Comparison of ENCODE assay signal across 26 cellular contexts in genomic region chr18:41099451-41099850, GRCh38.
DNase-seq lines count a peak whose midpoint lies in the region; ATAC-seq, FAIRE-seq and TF ChIP-seq lines count a peak whose summit lies in the region.
"Had no signal": no experiment of that assay in that cellular context is flagged by ENCODE, and none has a peak within 500 bp of the region (broad histone marks: within the 10 kb centered on the region; RNA-seq: fewer than 3 reads in every experiment).

No MANE protein-coding gene starts in this region.

- intact Hi-C loops in IMR-90 (cut with micrococcal nuclease) = no loop called here

- H3K4me1 ChIP-seq in IMR-90 (ENCODE audit: control insufficient read depth, insufficient read depth, low read length) = peaks cover 2% of the 10 kb centered on the region; the same call in 1 of the 2 replicates
- no peaks in the 10 kb centered on the region for H3K4me1 ChIP-seq in OCI-LY3 (ENCODE audit: low read length)
- H3K4me1 ChIP-seq in astrocyte (ENCODE audit: insufficient read depth, low read length) = no peaks in the 10 kb centered on the region
- H3K4me1 ChIP-seq: A549; BLaER1 treated with 17β-estradiol and CSF1 and Interleukin-3, amounts not matched to agents 10 nM and 100 nM had no signal

- H4K8ac ChIP-seq in IMR-90 (ENCODE audit: low read depth in 2 of 2, low read length in 2 of 2) = no peak overlapping the region

- H2BK120ac ChIP-seq in IMR-90 (ENCODE audit: low read depth, low read length) = no peak overlapping the region

- DNase-seq in IMR-90 (peak; percentile 43), astrocyte (ENCODE audit: low read depth) (peak; percentile 42), iris pigment epithelial cell (ENCODE audit: low read depth) (peak; percentile 14), HCEC 1CT (no peak), NCI-H2196 treated with DMSO at 0.1 percent for 48 hours (lab: John Stamatoyannopoulos, UW; ENCODE audit: unreplicated experiment) (no peak)
- DNase-seq: AML-193; CD4-positive, alpha-beta T cell; CD8-positive, alpha-beta T cell; COR-L47; DMS 273 treated with DMSO at 0.1 percent for 48 hours; DMS153; DMS53; DMS79; DND-41; EL; GDM1 had no signal

- no peak overlapping the region for H3K4me3 ChIP-seq in IMR-90 (ENCODE audit: insufficient read depth, low read depth, low read length)
- no peak overlapping the region for H3K4me3 ChIP-seq in OCI-LY3 (ENCODE audit: low read length)
- no peak overlapping the region for H3K4me3 ChIP-seq in astrocyte (ENCODE audit: insufficient read depth, low read depth, low read length)
- H3K4me3 ChIP-seq: A549; BLaER1 treated with 17β-estradiol and CSF1 and Interleukin-3, amounts not matched to agents 10 nM and 100 nM; GM12878 had no signal

- H3K27ac ChIP-seq in IMR-90 (ENCODE audit: insufficient read depth, low read length) (no peak overlapping the region), OCI-LY3 (ENCODE audit: low read length) (no peak overlapping the region), astrocyte (ENCODE audit: low read depth, low read length) (no peak overlapping the region)
- H3K27ac ChIP-seq: 22Rv1; A549; BLaER1 treated with 17β-estradiol and CSF1 and Interleukin-3, amounts not matched to agents 10 nM and 100 nM; C4-2B had no signal

- no peak overlapping the region for H2BK20ac ChIP-seq in IMR-90 (ENCODE audit: low read depth, low read length)

- no peak overlapping the region for H2AFZ ChIP-seq in IMR-90 (replicated peaks; ENCODE audit: low read length, poor library complexity)
- 0 out of 2 replicates have a peak overlapping the region, but pooled peaks have one; percentile 3 for H2AFZ ChIP-seq in OCI-LY3 (ENCODE audit: low read depth, low read length)
- H2AFZ ChIP-seq in astrocyte (ENCODE audit: low read depth, low read length) = no peak overlapping the region

- H3K9me1 ChIP-seq in IMR-90 (ENCODE audit: insufficient read depth, low read length) = no peaks in the 10 kb centered on the region

- H3K27ac Mint-ChIP-seq in astrocyte (ENCODE audit: unreplicated experiment) = no peak overlapping the region
- H3K27ac Mint-ChIP-seq: B cell; CD4-positive, alpha-beta T cell; CD8-positive, alpha-beta T cell had no signal

- TF ChIP-seq CTCF in IMR-90 (conservative IDR thresholded peaks at IDR 0.05; ENCODE audit: low read depth, low read length) (no peak), OCI-LY3 (IDR thresholded peaks at IDR 0.05; ENCODE audit: low read depth, low read length) (no peak), astrocyte (IDR thresholded peaks at IDR 0.05; ENCODE audit: insufficient read depth, low read depth, low read length) (no peak)

- H3K9ac ChIP-seq in IMR-90 (ENCODE audit: low read depth, low read length) (no peak overlapping the region), OCI-LY3 (ENCODE audit: low read length) (no peak overlapping the region), astrocyte (ENCODE audit: low read length) (no peak overlapping the region)
- H3K9ac ChIP-seq: BLaER1 treated with 17β-estradiol and CSF1 and Interleukin-3, amounts not matched to agents 10 nM and 100 nM had no signal

- CTCF ChIA-PET in IMR-90 (lab: Yijun Ruan, JAX) = interaction anchor here (1.4 kb wide), 1 partner anchor 16 kb away, joined by 3 read pairs; no protein-coding TSS in a partner anchor

- POLR2A ChIA-PET in IMR-90 (lab: Charles Lee; ENCODE audit: unreplicated experiment) = interaction anchor here (0.5 kb wide), 1 partner anchor 280 kb away, joined by 3 read pairs; no protein-coding TSS in a partner anchor

- no peak for FAIRE-seq in astrocyte (lab: Jason Lieb, UNC)
- FAIRE-seq: A549, GM12878, GM12892, GM18507 had no signal

- ATAC-seq in IMR-90 (ENCODE audit: low read depth) (peak; percentile 44), HG03139 (IDR thresholded peaks at IDR 0.05; ENCODE audit: unreplicated experiment) (no peak)
- ATAC-seq: A549; CD8-positive, alpha-beta T cell; GM12878 had no signal

- H3K9me3 Mint-ChIP-seq in astrocyte (ENCODE audit: unreplicated experiment) = no peaks in the 10 kb centered on the region

- H2BK5ac ChIP-seq in IMR-90 (ENCODE audit: low read depth, low read length, poor library complexity, severe bottlenecking) = no peak overlapping the region

- H2AK5ac ChIP-seq in IMR-90 (ENCODE audit: low read depth, low read length) = no peak overlapping the region

- dilution Hi-C loops in IMR-90 (cut with HindIII; ENCODE audit: low sequenced_read_pairs, unreplicated experiment) = no loop called here

- no peak overlapping the region for H3K4me3 Mint-ChIP-seq in astrocyte (ENCODE audit: unreplicated experiment)
- H3K4me3 Mint-ChIP-seq: B cell; CD4-positive, alpha-beta T cell; CD8-positive, alpha-beta T cell had no signal

- H3K9me3 ChIP-seq in IMR-90 (ENCODE audit: control insufficient read depth, insufficient read depth, low read length) (no peaks in the 10 kb centered on the region), OCI-LY3 (ENCODE audit: insufficient read depth, low read length) (peaks cover 6% of the 10 kb centered on the region; the same call in 1 of the 2 replicates), astrocyte (ENCODE audit: insufficient read depth, low read depth, low read length) (no peaks in the 10 kb centered on the region)
- H3K9me3 ChIP-seq: A549 had no signal

- H3K4me2 ChIP-seq in IMR-90 (ENCODE audit: low read depth, low read length) (no peak overlapping the region), OCI-LY3 (ENCODE audit: low read length) (no peak overlapping the region), astrocyte (ENCODE audit: low read length) (no peak overlapping the region)
- H3K4me2 ChIP-seq: A549; BLaER1 treated with 17β-estradiol and CSF1 and Interleukin-3, amounts not matched to agents 10 nM and 100 nM had no signal

- H3K18ac ChIP-seq in IMR-90 (ENCODE audit: low read depth, low read length) = peak overlapping the region; percentile 76; the same call in 1 of the 2 replicates

- no peaks in the 10 kb centered on the region for H3K36me3 ChIP-seq in IMR-90 (ENCODE audit: control insufficient read depth, insufficient read depth, low read length)
- no peaks in the 10 kb centered on the region for H3K36me3 ChIP-seq in OCI-LY3 (replicated peaks; ENCODE audit: low read depth, low read length)
- H3K36me3 ChIP-seq in astrocyte (ENCODE audit: insufficient read depth, low read length) = no peaks in the 10 kb centered on the region
- H3K36me3 ChIP-seq: BLaER1 treated with 17β-estradiol and CSF1 and Interleukin-3, amounts not matched to agents 10 nM and 100 nM had no signal

- H2AK9ac ChIP-seq in IMR-90 (replicated peaks; ENCODE audit: low read depth, low read length, poor library complexity) = no peak overlapping the region

- H3K27me3 Mint-ChIP-seq in astrocyte (ENCODE audit: low read depth, unreplicated experiment) = no peaks in the 10 kb centered on the region
- H3K27me3 Mint-ChIP-seq: B cell; CD4-positive, alpha-beta T cell had no signal

- H4K5ac ChIP-seq in IMR-90 (ENCODE audit: low read depth, low read length) = peak overlapping the region; percentile 20; the same call in 1 of the 2 replicates

- no peaks in the 10 kb centered on the region for H3K4me1 Mint-ChIP-seq in astrocyte (ENCODE audit: low read depth, unreplicated experiment)
- H3K4me1 Mint-ChIP-seq: B cell had no signal

- H4K20me1 ChIP-seq in IMR-90 (ENCODE audit: insufficient read depth, low read length) (no peaks in the 10 kb centered on the region), OCI-LY3 (ENCODE audit: insufficient read depth, low read length) (no peaks in the 10 kb centered on the region), astrocyte (ENCODE audit: insufficient read depth, low read length) (no peaks in the 10 kb centered on the region)
- H4K20me1 ChIP-seq: BLaER1 treated with 17β-estradiol and CSF1 and Interleukin-3, amounts not matched to agents 10 nM and 100 nM had no signal

- BruUV-seq in IMR-90 (replicated peaks; lab: Mats Ljungman, UMichigan) = no TSS peak

- H4K91ac ChIP-seq in IMR-90 (ENCODE audit: insufficient read depth, low read depth, low read length) = no peak overlapping the region

- no peak overlapping the region for H3K4ac ChIP-seq in IMR-90 (ENCODE audit: low read depth, low read length)

- H3K23ac ChIP-seq in IMR-90 (ENCODE audit: low read depth, low read length) = no peak overlapping the region

- in situ Hi-C loops in IMR-90 (cut with MboI; ENCODE audit: low sequenced_read_pairs) = no loop called here

- H3K79me2 ChIP-seq in OCI-LY3 (ENCODE audit: low read length) (no peaks in the 10 kb centered on the region), astrocyte (ENCODE audit: insufficient read depth, low read length) (no peaks in the 10 kb centered on the region)

- no peaks in the 10 kb centered on the region for H3K79me1 ChIP-seq in IMR-90 (ENCODE audit: low read depth in 1 of 2, low read length in 2 of 2)

- TF ChIP-seq RAD21 in IMR-90 (IDR thresholded peaks at IDR 0.05; ENCODE audit: low read length) = no peak

- H3K14ac ChIP-seq in IMR-90 (replicated peaks; ENCODE audit: low read depth, low read length) = no peak overlapping the region

- no peaks in the 10 kb centered on the region for H3K27me3 ChIP-seq in IMR-90 (ENCODE audit: control insufficient read depth, insufficient read depth, low read length)
- no peaks in the 10 kb centered on the region for H3K27me3 ChIP-seq in OCI-LY3 (ENCODE audit: low read depth, low read length)
- no peaks in the 10 kb centered on the region for H3K27me3 ChIP-seq in astrocyte (ENCODE audit: insufficient read depth, low read length)
- H3K27me3 ChIP-seq: BLaER1 treated with 17β-estradiol and CSF1 and Interleukin-3, amounts not matched to agents 10 nM and 100 nM had no signal

- H3K56ac ChIP-seq in IMR-90 (ENCODE audit: extremely low read depth, insufficient read depth, low read length) = no peak overlapping the region

- no peak overlapping the region for H2BK15ac ChIP-seq in IMR-90 (ENCODE audit: low read depth, low read length)

- no peak for TF ChIP-seq POLR2A in IMR-90 (IDR thresholded peaks at IDR 0.05; ENCODE audit: low read depth, low read length)

- no peaks in the 10 kb centered on the region for H3K36me3 Mint-ChIP-seq in astrocyte (ENCODE audit: low read depth, unreplicated experiment)
- H3K36me3 Mint-ChIP-seq: CD8-positive, alpha-beta T cell had no signal

TF ChIP-seq in IMR-90, 13 proteins besides CTCF, POLR2A, EP300 and RAD21:
- TF ChIP-seq CEBPB (IDR thresholded peaks at IDR 0.05; ENCODE audit: low read depth, low read length) = no peak
TF ChIP-seq in IMR-90: peak in this region for 0.

Comparison
In these comparisons a context has a peak if more than half of its experiments do, and no peak if none do; other contexts are left out.
1. DNase-seq: peak in IMR-90 (single experiment), astrocyte (single experiment) and iris pigment epithelial cell (single experiment); none in HCEC 1CT (single experiment) and NCI-H2196 treated with DMSO at 0.1 percent for 48 hours (single experiment).